ENCODE assay signal across 28 cellular contexts in genomic region chr5:152332696-152333095, GRCh38.
DNase-seq lines count a peak whose midpoint lies in the region; ATAC-seq and TF ChIP-seq lines count a peak whose summit lies in the region.
"Had no signal": no experiment of that assay in that cellular context is flagged by ENCODE, and none has a peak within 500 bp of the region (broad histone marks: within the 10 kb centered on the region; RNA-seq: fewer than 3 reads in every experiment).

No MANE protein-coding gene starts in this region.

- H3K4me3 ChIP-seq in Peyer's patch: no peak overlapping the region
- H3K4me3 ChIP-seq: A549, coronary artery, gastroesophageal sphincter, spleen, suprapubic skin had no signal

- no peaks in the 10 kb centered on the region for H3K27me3 ChIP-seq in Peyer's patch
- H3K27me3 ChIP-seq: gastroesophageal sphincter, spleen, suprapubic skin had no signal

- no peak overlapping the region for H3K27ac ChIP-seq in Peyer's patch
- H3K27ac ChIP-seq in RWPE1: no peak overlapping the region
- H3K27ac ChIP-seq: A549, coronary artery, gastroesophageal sphincter, HL-60, spleen, suprapubic skin had no signal

- H3K36me3 ChIP-seq in Peyer's patch: no peaks in the 10 kb centered on the region
- H3K36me3 ChIP-seq: gastroesophageal sphincter, spleen, suprapubic skin had no signal

- TF ChIP-seq POLR2A in Peyer's patch (IDR thresholded peaks at IDR 0.05): no peak

- no peaks in the 10 kb centered on the region for H3K36me3 Mint-ChIP-seq in glutamatergic neuron (ENCODE audit: unreplicated experiment)
- H3K36me3 Mint-ChIP-seq: activated CD4-positive, alpha-beta memory T cell treated with anti-CD3 and anti-CD28 coated beads for 36 hours; activated naive CD4-positive, alpha-beta T cell treated with anti-CD3 and anti-CD28 coated beads, Interleukin-2, amount 50 U/mL, for 72 hours; natural killer cell; stimulated activated effector memory CD8-positive, alpha-beta T cell treated with anti-CD3 and anti-CD28 coated beads, Interleukin-12 subunit alpha, Interleukin-12 subunit beta, amount 100 ng/mL, for 72 hours had no signal

- H3K4me3 Mint-ChIP-seq in glutamatergic neuron (ENCODE audit: unreplicated experiment): peak overlapping the region; percentile 21
- H3K4me3 Mint-ChIP-seq: activated B cell treated with CpG ODN at 0.5 μM for 24 hours; activated CD4-positive, alpha-beta memory T cell treated with anti-CD3 and anti-CD28 coated beads for 36 hours; B cell; effector memory CD8-positive, alpha-beta T cell; natural killer cell; stimulated activated effector memory CD8-positive, alpha-beta T cell treated with anti-CD3 and anti-CD28 coated beads, Interleukin-12 subunit alpha, Interleukin-12 subunit beta, amount 100 ng/mL, for 72 hours had no signal

- no peak for ATAC-seq in HG03571 (IDR thresholded peaks at IDR 0.05; ENCODE audit: unreplicated experiment)
- ATAC-seq: A549; activated naive CD4-positive, alpha-beta T cell treated with anti-CD3 and anti-CD28 coated beads, Interleukin-2, amount 50 U/mL, for 72 hours; effector memory CD8-positive, alpha-beta T cell; esophagus mucosa; gastroesophageal sphincter; natural killer cell had no signal

- DNase-seq in NCI-H510A treated with DMSO at 0.1 percent for 48 hours (lab: John Stamatoyannopoulos, UW) (peak; percentile 43), NCI-H510A (lab: John Stamatoyannopoulos, UW) (no peak), NCI-H146 treated with DMSO at 0.1 percent for 48 hours (lab: John Stamatoyannopoulos, UW; ENCODE audit: unreplicated experiment) (peak; percentile 76), NCI-H69 (lab: John Stamatoyannopoulos, UW) (peak; percentile 78), glutamatergic neuron (no peak), Peyer's patch (no peak), RWPE1 (ENCODE audit: low spot score) (no peak)
- DNase-seq: activated B cell treated with CpG ODN at 0.5 μM for 24 hours; activated CD4-positive, alpha-beta memory T cell treated with anti-CD3 and anti-CD28 coated beads for 36 hours; anterior cingulate cortex; effector memory CD8-positive, alpha-beta T cell; natural killer cell; NCI-H1048; retina; spleen; stimulated activated CD4-positive, alpha-beta T cell treated with anti-CD3 and anti-CD28 coated beads, Interleukin-2, amount 100 ng/mL, for 48 hours; T1000 had no signal

- TF ChIP-seq CTCF in glutamatergic neuron (IDR thresholded peaks at IDR 0.05; ENCODE audit: partially characterized antibody, unreplicated experiment) (no peak), Peyer's patch (IDR thresholded peaks at IDR 0.05) (no peak), RWPE1 (conservative IDR thresholded peaks at IDR 0.05; ENCODE audit: low read depth) (no peak)

- peaks cover 2% of the 10 kb centered on the region for H3K9me3 Mint-ChIP-seq in glutamatergic neuron (ENCODE audit: unreplicated experiment)
- H3K9me3 Mint-ChIP-seq: activated B cell treated with CpG ODN at 0.5 μM for 24 hours; activated CD4-positive, alpha-beta memory T cell treated with anti-CD3 and anti-CD28 coated beads for 36 hours; activated naive CD4-positive, alpha-beta T cell treated with anti-CD3 and anti-CD28 coated beads, Interleukin-2, amount 50 U/mL, for 72 hours; activated T-helper 2 cell treated with anti-CD3 and anti-CD28 coated beads, Interferon-gamma antibody, Interleukin-2, Interleukin-4, amounts not matched to agents 10 μg/mL and 5 μg/mL and 100 μg/mL, durations not matched to agents 14 hours and 24 hours and 36 hours; effector memory CD8-positive, alpha-beta T cell; natural killer cell; stimulated activated effector memory CD8-positive, alpha-beta T cell treated with anti-CD3 and anti-CD28 coated beads, Interleukin-12 subunit alpha, Interleukin-12 subunit beta, amount 100 ng/mL, for 72 hours had no signal

- peaks cover 20% of the 10 kb centered on the region for H3K4me1 Mint-ChIP-seq in glutamatergic neuron (ENCODE audit: low read depth, unreplicated experiment)
- H3K4me1 Mint-ChIP-seq: activated B cell treated with CpG ODN at 0.5 μM for 24 hours; B cell; natural killer cell; stimulated activated effector memory CD8-positive, alpha-beta T cell treated with anti-CD3 and anti-CD28 coated beads, Interleukin-12 subunit alpha, Interleukin-12 subunit beta, amount 100 ng/mL, for 72 hours had no signal

- no peaks in the 10 kb centered on the region for H3K27me3 Mint-ChIP-seq in glutamatergic neuron (ENCODE audit: unreplicated experiment)
- H3K27me3 Mint-ChIP-seq: activated B cell treated with CpG ODN at 0.5 μM for 24 hours; activated CD4-positive, alpha-beta memory T cell treated with anti-CD3 and anti-CD28 coated beads for 36 hours; B cell had no signal

- POLR2A ChIA-PET in RWPE1 (lab: Yijun Ruan, JAX; ENCODE audit: low non-redundant PET): no interaction called here

- H3K27ac Mint-ChIP-seq in glutamatergic neuron (ENCODE audit: unreplicated experiment): peak overlapping the region; percentile 36
- H3K27ac Mint-ChIP-seq: activated B cell treated with CpG ODN at 0.5 μM for 24 hours; activated CD4-positive, alpha-beta memory T cell treated with anti-CD3 and anti-CD28 coated beads for 36 hours; activated naive CD4-positive, alpha-beta T cell treated with anti-CD3 and anti-CD28 coated beads, Interleukin-2, amount 50 U/mL, for 72 hours; activated T-helper 2 cell treated with anti-CD3 and anti-CD28 coated beads, Interferon-gamma antibody, Interleukin-2, Interleukin-4, amounts not matched to agents 10 μg/mL and 5 μg/mL and 100 μg/mL, durations not matched to agents 14 hours and 24 hours and 36 hours; B cell; effector memory CD8-positive, alpha-beta T cell; natural killer cell; stimulated activated effector memory CD8-positive, alpha-beta T cell treated with anti-CD3 and anti-CD28 coated beads, Interleukin-12 subunit alpha, Interleukin-12 subunit beta, amount 100 ng/mL, for 72 hours had no signal

- no peaks in the 10 kb centered on the region for H3K9me3 ChIP-seq in Peyer's patch
- H3K9me3 ChIP-seq: A549, gastroesophageal sphincter, spleen, suprapubic skin had no signal

- CTCF ChIA-PET in RWPE1 (lab: Yijun Ruan, JAX): interaction anchor here (0.6 kb wide), 1 partner anchor 18 kb away, joined by 3 read pairs; no protein-coding TSS in a partner anchor

- no peaks in the 10 kb centered on the region for H3K4me1 ChIP-seq in Peyer's patch
- H3K4me1 ChIP-seq: A549, gastroesophageal sphincter, spleen, suprapubic skin had no signal

Comparison
In these comparisons a context has a peak if more than half of its experiments do, and no peak if none do; other contexts are left out.
1. DNase-seq: peak in NCI-H510A treated with DMSO at 0.1 percent for 48 hours (single experiment), NCI-H146 treated with DMSO at 0.1 percent for 48 hours (single experiment) and NCI-H69 (single experiment); none in NCI-H510A (single experiment), glutamatergic neuron (single experiment), Peyer's patch (0 of 3) and RWPE1 (single experiment).